In the genomic region with DNA sequence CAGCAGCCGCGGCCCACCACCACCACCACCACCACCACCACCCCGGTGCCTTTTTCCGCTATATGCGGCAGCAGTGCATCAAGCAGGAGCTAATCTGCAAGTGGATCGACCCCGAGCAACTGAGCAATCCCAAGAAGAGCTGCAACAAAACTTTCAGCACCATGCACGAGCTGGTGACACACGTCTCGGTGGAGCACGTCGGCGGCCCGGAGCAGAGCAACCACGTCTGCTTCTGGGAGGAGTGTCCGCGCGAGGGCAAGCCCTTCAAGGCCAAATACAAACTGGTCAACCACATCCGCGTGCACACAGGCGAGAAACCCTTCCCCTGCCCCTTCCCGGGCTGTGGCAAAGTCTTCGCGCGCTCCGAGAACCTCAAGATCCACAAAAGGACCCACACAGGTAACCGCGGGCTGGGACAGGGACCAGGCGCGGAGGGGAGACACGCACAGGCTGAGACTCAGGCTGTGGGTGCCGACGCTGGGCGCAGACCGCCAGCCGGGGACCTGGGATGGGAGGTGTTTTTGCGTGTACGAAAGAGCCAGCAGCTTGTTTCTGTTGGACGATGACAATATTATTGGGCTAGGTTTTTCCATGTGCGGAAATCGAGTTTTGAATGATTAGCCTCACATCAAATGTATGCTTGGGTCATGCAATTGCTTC, we compare ENCODE assay signal across 2 cellular contexts.
TF ChIP-seq lines count a peak whose summit lies in the region.

No MANE protein-coding gene starts in this region.

TF ChIP-seq in HepG2, 621 proteins besides CTCF, POLR2A, EP300 and RAD21:
- TF ChIP-seq, protein P1, sequence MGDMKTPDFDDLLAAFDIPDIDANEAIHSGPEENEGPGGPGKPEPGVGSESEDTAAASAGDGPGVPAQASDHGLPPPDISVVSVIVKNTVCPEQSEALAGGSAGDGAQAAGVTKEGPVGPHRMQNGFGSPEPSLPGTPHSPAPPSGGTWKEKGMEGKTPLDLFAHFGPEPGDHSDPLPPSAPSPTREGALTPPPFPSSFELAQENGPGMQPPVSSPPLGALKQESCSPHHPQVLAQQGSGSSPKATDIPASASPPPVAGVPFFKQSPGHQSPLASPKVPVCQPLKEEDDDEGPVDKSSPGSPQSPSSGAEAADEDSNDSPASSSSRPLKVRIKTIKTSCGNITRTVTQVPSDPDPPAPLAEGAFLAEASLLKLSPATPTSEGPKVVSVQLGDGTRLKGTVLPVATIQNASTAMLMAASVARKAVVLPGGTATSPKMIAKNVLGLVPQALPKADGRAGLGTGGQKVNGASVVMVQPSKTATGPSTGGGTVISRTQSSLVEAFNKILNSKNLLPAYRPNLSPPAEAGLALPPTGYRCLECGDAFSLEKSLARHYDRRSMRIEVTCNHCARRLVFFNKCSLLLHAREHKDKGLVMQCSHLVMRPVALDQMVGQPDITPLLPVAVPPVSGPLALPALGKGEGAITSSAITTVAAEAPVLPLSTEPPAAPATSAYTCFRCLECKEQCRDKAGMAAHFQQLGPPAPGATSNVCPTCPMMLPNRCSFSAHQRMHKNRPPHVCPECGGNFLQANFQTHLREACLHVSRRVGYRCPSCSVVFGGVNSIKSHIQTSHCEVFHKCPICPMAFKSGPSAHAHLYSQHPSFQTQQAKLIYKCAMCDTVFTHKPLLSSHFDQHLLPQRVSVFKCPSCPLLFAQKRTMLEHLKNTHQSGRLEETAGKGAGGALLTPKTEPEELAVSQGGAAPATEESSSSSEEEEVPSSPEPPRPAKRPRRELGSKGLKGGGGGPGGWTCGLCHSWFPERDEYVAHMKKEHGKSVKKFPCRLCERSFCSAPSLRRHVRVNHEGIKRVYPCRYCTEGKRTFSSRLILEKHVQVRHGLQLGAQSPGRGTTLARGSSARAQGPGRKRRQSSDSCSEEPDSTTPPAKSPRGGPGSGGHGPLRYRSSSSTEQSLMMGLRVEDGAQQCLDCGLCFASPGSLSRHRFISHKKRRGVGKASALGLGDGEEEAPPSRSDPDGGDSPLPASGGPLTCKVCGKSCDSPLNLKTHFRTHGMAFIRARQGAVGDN (CRISPR knock-in tag; IDR thresholded peaks at IDR 0.05), result peak; percentile 23; the same call in 1 of the 2 replicates
- no peak for TF ChIP-seq FOXP1 (IDR thresholded peaks at IDR 0.05)
- TF ChIP-seq FOXP1 (CRISPR knock-in tag; IDR thresholded peaks at IDR 0.05), result no peak
- TF ChIP-seq SALL1 (CRISPR knock-in tag; IDR thresholded peaks at IDR 0.05), result 0 out of 2 replicates have a peak, but pooled peaks have one; percentile 9
- peak; percentile 95; the same call in 1 of the 2 replicates for TF ChIP-seq EZH2 (conservative IDR thresholded peaks at IDR 0.05; ENCODE audit: low read depth, low read length)
- TF ChIP-seq, protein P2, sequence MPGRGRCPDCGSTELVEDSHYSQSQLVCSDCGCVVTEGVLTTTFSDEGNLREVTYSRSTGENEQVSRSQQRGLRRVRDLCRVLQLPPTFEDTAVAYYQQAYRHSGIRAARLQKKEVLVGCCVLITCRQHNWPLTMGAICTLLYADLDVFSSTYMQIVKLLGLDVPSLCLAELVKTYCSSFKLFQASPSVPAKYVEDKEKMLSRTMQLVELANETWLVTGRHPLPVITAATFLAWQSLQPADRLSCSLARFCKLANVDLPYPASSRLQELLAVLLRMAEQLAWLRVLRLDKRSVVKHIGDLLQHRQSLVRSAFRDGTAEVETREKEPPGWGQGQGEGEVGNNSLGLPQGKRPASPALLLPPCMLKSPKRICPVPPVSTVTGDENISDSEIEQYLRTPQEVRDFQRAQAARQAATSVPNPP (CRISPR knock-in tag; IDR thresholded peaks at IDR 0.05), result no peak
- TF ChIP-seq, protein P3, sequence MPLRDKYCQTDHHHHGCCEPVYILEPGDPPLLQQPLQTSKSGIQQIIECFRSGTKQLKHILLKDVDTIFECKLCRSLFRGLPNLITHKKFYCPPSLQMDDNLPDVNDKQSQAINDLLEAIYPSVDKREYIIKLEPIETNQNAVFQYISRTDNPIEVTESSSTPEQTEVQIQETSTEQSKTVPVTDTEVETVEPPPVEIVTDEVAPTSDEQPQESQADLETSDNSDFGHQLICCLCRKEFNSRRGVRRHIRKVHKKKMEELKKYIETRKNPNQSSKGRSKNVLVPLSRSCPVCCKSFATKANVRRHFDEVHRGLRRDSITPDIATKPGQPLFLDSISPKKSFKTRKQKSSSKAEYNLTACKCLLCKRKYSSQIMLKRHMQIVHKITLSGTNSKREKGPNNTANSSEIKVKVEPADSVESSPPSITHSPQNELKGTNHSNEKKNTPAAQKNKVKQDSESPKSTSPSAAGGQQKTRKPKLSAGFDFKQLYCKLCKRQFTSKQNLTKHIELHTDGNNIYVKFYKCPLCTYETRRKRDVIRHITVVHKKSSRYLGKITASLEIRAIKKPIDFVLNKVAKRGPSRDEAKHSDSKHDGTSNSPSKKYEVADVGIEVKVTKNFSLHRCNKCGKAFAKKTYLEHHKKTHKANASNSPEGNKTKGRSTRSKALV (CRISPR knock-in tag; IDR thresholded peaks at IDR 0.05), result peak; percentile 28; the same call in 1 of the 2 replicates

TF ChIP-seq in WTC11, 78 proteins besides CTCF, POLR2A, EP300 and RAD21:
- TF ChIP-seq NFYB (CRISPR knock-in tag; conservative IDR thresholded peaks at IDR 0.05; ENCODE audit: low read depth) (0 out of 2 replicates have a peak, but pooled peaks have one; percentile 6), ETV6 (CRISPR knock-in tag; IDR thresholded peaks at IDR 0.05) (peak; percentile 53; the same call in 1 of the 2 replicates)
- TF ChIP-seq, protein P4, sequence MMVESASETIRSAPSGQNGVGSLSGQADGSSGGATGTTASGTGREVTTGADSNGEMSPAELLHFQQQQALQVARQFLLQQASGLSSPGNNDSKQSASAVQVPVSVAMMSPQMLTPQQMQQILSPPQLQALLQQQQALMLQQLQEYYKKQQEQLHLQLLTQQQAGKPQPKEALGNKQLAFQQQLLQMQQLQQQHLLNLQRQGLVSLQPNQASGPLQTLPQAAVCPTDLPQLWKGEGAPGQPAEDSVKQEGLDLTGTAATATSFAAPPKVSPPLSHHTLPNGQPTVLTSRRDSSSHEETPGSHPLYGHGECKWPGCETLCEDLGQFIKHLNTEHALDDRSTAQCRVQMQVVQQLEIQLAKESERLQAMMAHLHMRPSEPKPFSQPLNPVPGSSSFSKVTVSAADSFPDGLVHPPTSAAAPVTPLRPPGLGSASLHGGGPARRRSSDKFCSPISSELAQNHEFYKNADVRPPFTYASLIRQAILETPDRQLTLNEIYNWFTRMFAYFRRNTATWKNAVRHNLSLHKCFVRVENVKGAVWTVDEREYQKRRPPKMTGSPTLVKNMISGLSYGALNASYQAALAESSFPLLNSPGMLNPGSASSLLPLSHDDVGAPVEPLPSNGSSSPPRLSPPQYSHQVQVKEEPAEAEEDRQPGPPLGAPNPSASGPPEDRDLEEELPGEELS (CRISPR knock-in tag; IDR thresholded peaks at IDR 0.05), result 0 out of 2 replicates have a peak, but pooled peaks have one; percentile 54
- TF ChIP-seq, protein P5, sequence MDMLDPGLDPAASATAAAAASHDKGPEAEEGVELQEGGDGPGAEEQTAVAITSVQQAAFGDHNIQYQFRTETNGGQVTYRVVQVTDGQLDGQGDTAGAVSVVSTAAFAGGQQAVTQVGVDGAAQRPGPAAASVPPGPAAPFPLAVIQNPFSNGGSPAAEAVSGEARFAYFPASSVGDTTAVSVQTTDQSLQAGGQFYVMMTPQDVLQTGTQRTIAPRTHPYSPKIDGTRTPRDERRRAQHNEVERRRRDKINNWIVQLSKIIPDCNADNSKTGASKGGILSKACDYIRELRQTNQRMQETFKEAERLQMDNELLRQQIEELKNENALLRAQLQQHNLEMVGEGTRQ (CRISPR knock-in tag; IDR thresholded peaks at IDR 0.05), result no peak
- TF ChIP-seq, protein P6, sequence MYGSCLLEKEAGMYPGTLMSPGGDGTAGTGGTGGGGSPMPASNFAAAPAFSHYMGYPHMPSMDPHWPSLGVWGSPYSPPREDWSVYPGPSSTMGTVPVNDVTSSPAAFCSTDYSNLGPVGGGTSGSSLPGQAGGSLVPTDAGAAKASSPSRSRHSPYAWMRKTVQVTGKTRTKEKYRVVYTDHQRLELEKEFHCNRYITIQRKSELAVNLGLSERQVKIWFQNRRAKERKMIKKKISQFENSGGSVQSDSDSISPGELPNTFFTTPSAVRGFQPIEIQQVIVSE (CRISPR knock-in tag; IDR thresholded peaks at IDR 0.05; ENCODE audit: borderline replicate concordance), result no peak
